In the genomic region with DNA sequence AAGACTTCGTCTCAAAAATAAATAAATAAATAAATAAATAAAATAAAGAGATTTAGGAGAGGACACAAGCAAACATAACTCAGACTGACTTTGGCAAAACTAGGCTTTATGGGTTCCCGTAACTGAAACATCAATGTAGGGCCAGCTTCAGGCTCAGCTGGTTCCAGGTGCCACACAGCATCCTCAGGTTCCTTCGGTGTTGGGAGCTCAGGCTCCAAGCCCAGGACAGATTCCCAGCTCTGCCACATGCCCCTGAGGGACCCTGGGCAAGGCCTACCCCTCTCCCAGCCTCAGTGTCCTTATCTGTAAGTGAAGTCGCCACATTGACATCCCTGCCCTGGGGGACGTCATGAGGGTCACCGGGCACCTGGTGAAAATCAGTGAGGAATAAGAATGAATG, we compare ENCODE assay signal across 14 cellular contexts. TPM values are rescaled to one million over a fixed set of nuclear protein-coding genes. Genes with fewer than 3 reads are reported as not detected.
DNase-seq lines count a peak whose midpoint lies in the region; ATAC-seq and TF ChIP-seq lines count a peak whose summit lies in the region.
"Had no signal": no experiment of that assay in that cellular context is flagged by ENCODE, and none has a peak within 500 bp of the region (broad histone marks: within the 10 kb centered on the region; RNA-seq: fewer than 3 reads in every experiment).

No MANE protein-coding gene starts in this region.

- no peak overlapping the region for H3K14ac ChIP-seq in IMR-90 (replicated peaks; ENCODE audit: low read depth, low read length)

- dilution Hi-C loops in IMR-90 (cut with HindIII; ENCODE audit: low sequenced_read_pairs, unreplicated experiment): no loop called here

- no peaks in the 10 kb centered on the region for H3K79me2 ChIP-seq in hepatocyte
- H3K79me2 ChIP-seq in osteoblast (ENCODE audit: insufficient read depth, low read length): no peaks in the 10 kb centered on the region

- H4K5ac ChIP-seq in IMR-90 (ENCODE audit: low read depth, low read length): no peak overlapping the region

- H2BK120ac ChIP-seq in IMR-90 (ENCODE audit: low read depth, low read length): no peak overlapping the region

- H3K56ac ChIP-seq in IMR-90 (ENCODE audit: extremely low read depth, insufficient read depth, low read length): no peak overlapping the region

- H3K4me2 ChIP-seq in IMR-90 (ENCODE audit: low read depth, low read length): no peak overlapping the region
- H3K4me2 ChIP-seq in hepatocyte: no peak overlapping the region
- no peak overlapping the region for H3K4me2 ChIP-seq in osteoblast (ENCODE audit: insufficient read depth, low read length)

- DNase-seq in AG20443 (ENCODE audit: low spot score) (peak; percentile 1), IMR-90 (no peak), hepatocyte (ENCODE audit: low spot score) (peak; percentile 4), osteoblast (ENCODE audit: insufficient read length, low spot score, missing footprints) (peak; percentile 36), gastrocnemius medialis (no peak)
- DNase-seq: GOT3 had no signal

- no peaks in the 10 kb centered on the region for H3K9me2 ChIP-seq in hepatocyte (replicated peaks; ENCODE audit: insufficient read depth)

- no peak overlapping the region for H4K8ac ChIP-seq in IMR-90 (ENCODE audit: low read depth in 2 of 2, low read length in 2 of 2)

- no peak overlapping the region for H2BK20ac ChIP-seq in IMR-90 (ENCODE audit: low read depth, low read length)

- no peaks in the 10 kb centered on the region for H3K79me1 ChIP-seq in IMR-90 (ENCODE audit: low read depth in 1 of 2, low read length in 2 of 2)

- CTCF ChIA-PET in IMR-90 (lab: Yijun Ruan, JAX): interaction anchor here (0.7 kb wide), 1 partner anchor 32 kb away, joined by 4 read pairs; no protein-coding TSS in a partner anchor

- POLR2A ChIA-PET in IMR-90 (lab: Charles Lee; ENCODE audit: unreplicated experiment): no interaction called here

- no peak overlapping the region for H3K23ac ChIP-seq in IMR-90 (ENCODE audit: low read depth, low read length)

- no peak overlapping the region for H4K91ac ChIP-seq in IMR-90 (ENCODE audit: insufficient read depth, low read depth, low read length)

- H3K4me3 ChIP-seq in IMR-90 (ENCODE audit: insufficient read depth, low read depth, low read length) (no peak overlapping the region), hepatocyte (no peak overlapping the region), osteoblast (ENCODE audit: insufficient read depth, low read length) (no peak overlapping the region), gastrocnemius medialis (no peak overlapping the region)

- H3K27ac ChIP-seq in IMR-90 (ENCODE audit: insufficient read depth, low read length): no peak overlapping the region
- H3K27ac ChIP-seq in hepatocyte: no peak overlapping the region
- H3K27ac ChIP-seq in osteoblast (ENCODE audit: low read depth, low read length): no peak overlapping the region
- H3K27ac ChIP-seq in gastrocnemius medialis: no peak overlapping the region
- H3K27ac ChIP-seq: C4-2B, HL-60 had no signal

- H2AK9ac ChIP-seq in IMR-90 (replicated peaks; ENCODE audit: low read depth, low read length, poor library complexity): no peak overlapping the region

- no peaks in the 10 kb centered on the region for H3K9me1 ChIP-seq in IMR-90 (ENCODE audit: insufficient read depth, low read length)

- H2BK5ac ChIP-seq in IMR-90 (ENCODE audit: low read depth, low read length, poor library complexity, severe bottlenecking): no peak overlapping the region

- H3K4me1 ChIP-seq in IMR-90 (ENCODE audit: control insufficient read depth, insufficient read depth, low read length) (no peaks in the 10 kb centered on the region), hepatocyte (ENCODE audit: insufficient read depth) (peaks cover 5% of the 10 kb centered on the region), osteoblast (ENCODE audit: insufficient read depth, low read length) (peaks cover 4% of the 10 kb centered on the region), gastrocnemius medialis (no peaks in the 10 kb centered on the region)
- H3K4me1 ChIP-seq: Caco-2 had no signal

- no peaks in the 10 kb centered on the region for H4K20me1 ChIP-seq in IMR-90 (ENCODE audit: insufficient read depth, low read length)
- H4K20me1 ChIP-seq in hepatocyte (ENCODE audit: insufficient read depth, poor library complexity, severe bottlenecking): no peaks in the 10 kb centered on the region
- H4K20me1 ChIP-seq in osteoblast (ENCODE audit: insufficient read depth, low read length): no peaks in the 10 kb centered on the region

- no peak overlapping the region for H3K9ac ChIP-seq in IMR-90 (ENCODE audit: low read depth, low read length)

- H3K9me3 ChIP-seq in IMR-90 (ENCODE audit: control insufficient read depth, insufficient read depth, low read length) (no peaks in the 10 kb centered on the region), hepatocyte (ENCODE audit: low read depth) (no peaks in the 10 kb centered on the region), osteoblast (ENCODE audit: low read depth, low read length) (no peaks in the 10 kb centered on the region), gastrocnemius medialis (no peaks in the 10 kb centered on the region)
- H3K9me3 ChIP-seq: Caco-2 had no signal

- no peak for TF ChIP-seq RAD21 in IMR-90 (IDR thresholded peaks at IDR 0.05; ENCODE audit: low read length)

- in situ Hi-C loops in IMR-90 (cut with MboI; ENCODE audit: low sequenced_read_pairs) (loop anchor here (10.0 kb wide), 1 partner anchor 215 kb away; a partner anchor contains a TSS), gastrocnemius medialis (cut with MboI; ENCODE audit: low sequenced_read_pairs in 4 of 4) (loop anchor here (5.0 to 10.0 kb wide), 5 partner anchors 153 to 215 kb away; a partner anchor contains a TSS)

- TF ChIP-seq POLR2A in IMR-90 (IDR thresholded peaks at IDR 0.05; ENCODE audit: low read depth, low read length): no peak
- TF ChIP-seq POLR2A in gastrocnemius medialis (IDR thresholded peaks at IDR 0.05): no peak

- ATAC-seq in IMR-90 (ENCODE audit: low read depth) (no peak), GM21447 (IDR thresholded peaks at IDR 0.05; ENCODE audit: unreplicated experiment) (no peak), GM18517 (IDR thresholded peaks at IDR 0.05; ENCODE audit: unreplicated experiment) (no peak), gastrocnemius medialis (no peak)

- H3K4ac ChIP-seq in IMR-90 (ENCODE audit: low read depth, low read length): no peak overlapping the region

- intact Hi-C loops in IMR-90 (cut with micrococcal nuclease) (loop anchor here (1.0 to 5.0 kb wide), 3 partner anchors 29 to 152 kb away; a partner anchor contains a TSS), gastrocnemius medialis (cut with DNase I; ENCODE audit: low total_unique reads) (loop anchor here (1.0 to 5.0 kb wide), 3 partner anchors 152 to 231 kb away; a partner anchor contains a TSS)

- H3K18ac ChIP-seq in IMR-90 (ENCODE audit: low read depth, low read length): no peak overlapping the region

- H2BK15ac ChIP-seq in IMR-90 (ENCODE audit: low read depth, low read length): no peak overlapping the region

- H2AFZ ChIP-seq in IMR-90 (replicated peaks; ENCODE audit: low read length, poor library complexity): no peak overlapping the region
- no peak overlapping the region for H2AFZ ChIP-seq in hepatocyte
- H2AFZ ChIP-seq in osteoblast (ENCODE audit: low read length): no peak overlapping the region

- H2AK5ac ChIP-seq in IMR-90 (ENCODE audit: low read depth, low read length): 0 out of 2 replicates have a peak overlapping the region, but pooled peaks have one; percentile 36

- H3K36me3 ChIP-seq in IMR-90 (ENCODE audit: control insufficient read depth, insufficient read depth, low read length) (no peaks in the 10 kb centered on the region), hepatocyte (replicated peaks; ENCODE audit: insufficient read depth, low read depth) (no peaks in the 10 kb centered on the region), osteoblast (ENCODE audit: insufficient read depth, low read length) (no peaks in the 10 kb centered on the region), gastrocnemius medialis (no peaks in the 10 kb centered on the region)

- 90% methylated on average over 2 of the region's 6 CpGs; no CpG with 5 or more reads in 1 of the 2 experiments for WGBS in IMR-90 (ENCODE audit: extremely low coverage in 2 of 2, insufficient read length in 1 of 2), 2 experiments
- 86% methylated on average over 6 of the region's 6 CpGs for WGBS in hepatocyte (ENCODE audit: low lambda C conversion rate, missing lambda C conversion rate)

- no TSS peak for BruUV-seq in IMR-90 (replicated peaks; lab: Mats Ljungman, UMichigan)

- H3K27me3 ChIP-seq in IMR-90 (ENCODE audit: control insufficient read depth, insufficient read depth, low read length) (no peaks in the 10 kb centered on the region; the same call in 1 of the 2 replicates), hepatocyte (no peaks in the 10 kb centered on the region), osteoblast (ENCODE audit: insufficient read depth, low read length) (no peaks in the 10 kb centered on the region), gastrocnemius medialis (peaks cover 0 to 9% (median 0%) of the 10 kb centered on the region in 3 donors)

- TF ChIP-seq CTCF in IMR-90 (conservative IDR thresholded peaks at IDR 0.05; ENCODE audit: low read depth, low read length) (no peak), hepatocyte (IDR thresholded peaks at IDR 0.05; ENCODE audit: poor library complexity) (no peak), osteoblast (IDR thresholded peaks at IDR 0.05; ENCODE audit: extremely low read depth, low read depth, low read length) (no peak), gastrocnemius medialis (IDR thresholded peaks at IDR 0.05 in 4 of 5, conservative IDR thresholded peaks at IDR 0.05 in 1 of 5) (no peak)

RNA-seq across cellular contexts. Expression of a gene that starts 18.7 kb away (rescaled TPM):
- not detected in 2 replicates for total RNA-seq in IMR-90 (2012; rRNA removed)
- 0.03 TPM in 1 of 2 replicates, not detected in the other for polyA plus RNA-seq in IMR-90 (2012; rRNA removed)
- polyA plus RNA-seq in IMR-90 (2012; cell fraction: cytosol; rRNA removed): 0.02 TPM in 1 of 2 replicates, not detected in the other
- 0.11 and 0.13 TPM in 2 replicates for polyA plus RNA-seq in IMR-90 (2012; cell fraction: nucleus; rRNA removed; ENCODE audit: low replicate concordance)
- 35.7 and 43.7 TPM in 2 replicates for total RNA-seq in hepatocyte
- polyA plus RNA-seq in hepatocyte: 38.4 and 50.9 TPM in 2 replicates
- total RNA-seq in osteoblast: 0.36 and 0.59 TPM in 2 replicates
- total RNA-seq in gastrocnemius medialis: 1 to 10 TPM in 1 of 4 donors, not detected in 3; 1.2 TPM
- total RNA-seq: CD4-positive, alpha-beta T cell had no signal

RNA-seq across cellular contexts. Expression of a gene that starts 27.6 kb away (rescaled TPM):
- 95.5 and 146 TPM in 2 replicates for total RNA-seq in IMR-90 (2012; rRNA removed)
- polyA plus RNA-seq in IMR-90 (2012; rRNA removed): 269 and 483 TPM in 2 replicates
- polyA plus RNA-seq in IMR-90 (2012; cell fraction: cytosol; rRNA removed): 96.3 and 257 TPM in 2 replicates
- polyA plus RNA-seq in IMR-90 (2012; cell fraction: nucleus; rRNA removed; ENCODE audit: low replicate concordance): 324 and 629 TPM in 2 replicates
- total RNA-seq in hepatocyte: 144 and 178 TPM in 2 replicates
- 204 and 219 TPM in 2 replicates for polyA plus RNA-seq in hepatocyte
- 106 and 124 TPM in 2 replicates for total RNA-seq in osteoblast
- total RNA-seq in gastrocnemius medialis: 10 to 100 TPM; 29.8 to 51.7 (median 36.7) TPM

RNA-seq across cellular contexts. Expression of a gene that starts 52.1 kb away (rescaled TPM):
- total RNA-seq in IMR-90 (2012; rRNA removed): 0.36 and 0.56 TPM in 2 replicates
- 1.2 and 2.0 TPM in 2 replicates for polyA plus RNA-seq in IMR-90 (2012; rRNA removed)
- polyA plus RNA-seq in IMR-90 (2012; cell fraction: cytosol; rRNA removed): 1.0 and 4.3 TPM in 2 replicates
- 1.4 and 3.6 TPM in 2 replicates for polyA plus RNA-seq in IMR-90 (2012; cell fraction: nucleus; rRNA removed; ENCODE audit: low replicate concordance)
- 7.6 and 11.1 TPM in 2 replicates for total RNA-seq in hepatocyte
- 11.4 and 11.7 TPM in 2 replicates for polyA plus RNA-seq in hepatocyte
- total RNA-seq in osteoblast: 0.36 TPM in 1 of 2 replicates, not detected in the other
- total RNA-seq in gastrocnemius medialis: not detected
- total RNA-seq: CD4-positive, alpha-beta T cell; HT1080 had no signal

RNA-seq across cellular contexts. Expression of a gene that starts 58.0 kb away (rescaled TPM):
- total RNA-seq in IMR-90 (2012; rRNA removed) (not detected in 2 replicates), hepatocyte (not detected in 2 replicates), osteoblast (not detected in 2 replicates), gastrocnemius medialis (not detected)
- polyA plus RNA-seq in IMR-90 (2012; rRNA removed) (0.12 TPM in 1 of 2 replicates, not detected in the other), hepatocyte (0.94 TPM in 1 of 2 replicates, not detected in the other)
- polyA plus RNA-seq in IMR-90 (2012; cell fraction: cytosol; rRNA removed): 0.04 TPM in 1 of 2 replicates, not detected in the other
- 2.3 and 4.0 TPM in 2 replicates for polyA plus RNA-seq in IMR-90 (2012; cell fraction: nucleus; rRNA removed; ENCODE audit: low replicate concordance)
- total RNA-seq: Caco-2, HFFc6, HT1080 had no signal

Comparison
In these comparisons a context has a peak if more than half of its experiments do, and no peak if none do; other contexts are left out.
1. DNase-seq: peak in AG20443 (single experiment), hepatocyte (single experiment) and osteoblast (single experiment); none in IMR-90 (single experiment) and gastrocnemius medialis (0 of 2).
2. RNA of a gene that starts 18.7 kb away (total RNA-seq): 35.7 to 43.7 TPM in hepatocyte; 0.36 to 0.59 TPM in osteoblast, not detected in IMR-90 and 1.2 TPM in gastrocnemius medialis; every median in the first group is over 10 times any median in the second.